1 cellular context compared by ENCODE assay signal in the genomic region with DNA sequence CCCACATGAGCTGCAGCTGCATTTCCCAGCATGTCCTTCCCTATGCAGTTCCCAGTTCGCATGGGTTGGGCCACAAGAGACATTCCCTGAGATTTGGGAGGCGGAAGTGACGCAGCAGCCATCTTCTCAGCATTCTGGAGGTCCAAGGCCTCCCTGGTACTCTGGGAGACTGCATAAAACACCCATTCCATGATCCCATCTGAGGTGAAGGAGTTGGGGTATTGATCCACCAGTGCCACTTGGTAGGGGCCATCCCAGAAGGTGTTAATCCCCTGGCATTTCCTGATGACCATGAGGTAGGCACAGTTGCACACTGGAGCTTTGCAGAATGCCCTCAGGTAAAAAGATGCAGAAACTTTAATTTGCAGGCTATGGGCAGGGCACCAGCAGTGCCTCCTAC.
TF ChIP-seq lines count a peak whose summit lies in the region.

No MANE protein-coding gene starts in this region.

TF ChIP-seq in SK-N-SH treated with all-trans-retinoic acid at 6 μM for 48 hours, 23 proteins besides CTCF, POLR2A, EP300 and RAD21 (continued from another document):
- TF ChIP-seq, protein P1, sequence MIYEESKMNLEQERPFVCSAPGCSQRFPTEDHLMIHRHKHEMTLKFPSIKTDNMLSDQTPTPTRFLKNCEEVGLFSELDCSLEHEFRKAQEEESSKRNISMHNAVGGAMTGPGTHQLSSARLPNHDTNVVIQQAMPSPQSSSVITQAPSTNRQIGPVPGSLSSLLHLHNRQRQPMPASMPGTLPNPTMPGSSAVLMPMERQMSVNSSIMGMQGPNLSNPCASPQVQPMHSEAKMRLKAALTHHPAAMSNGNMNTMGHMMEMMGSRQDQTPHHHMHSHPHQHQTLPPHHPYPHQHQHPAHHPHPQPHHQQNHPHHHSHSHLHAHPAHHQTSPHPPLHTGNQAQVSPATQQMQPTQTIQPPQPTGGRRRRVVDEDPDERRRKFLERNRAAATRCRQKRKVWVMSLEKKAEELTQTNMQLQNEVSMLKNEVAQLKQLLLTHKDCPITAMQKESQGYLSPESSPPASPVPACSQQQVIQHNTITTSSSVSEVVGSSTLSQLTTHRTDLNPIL (CRISPR knock-in tag; IDR thresholded peaks at IDR 0.05; ENCODE audit: low read depth) = no peak
- no peak for TF ChIP-seq ESRRG (CRISPR knock-in tag; IDR thresholded peaks at IDR 0.05)
- no peak for TF ChIP-seq ARNTL (CRISPR knock-in tag; IDR thresholded peaks at IDR 0.05; ENCODE audit: borderline replicate concordance, low read depth)
- TF ChIP-seq RARB (CRISPR knock-in tag; IDR thresholded peaks at IDR 0.05) = no peak
- no peak for TF ChIP-seq BACH2 (CRISPR knock-in tag; IDR thresholded peaks at IDR 0.05; ENCODE audit: borderline replicate concordance)
- no peak for TF ChIP-seq CSRNP3 (CRISPR knock-in tag; IDR thresholded peaks at IDR 0.05)
